In genomic region chr1:27403931-27404330, GRCh38 we compare ENCODE assay signal across 12 cellular contexts. TPM values are rescaled to one million over a fixed set of nuclear protein-coding genes. Genes with fewer than 3 reads are reported as not detected.
DNase-seq lines count a peak whose midpoint lies in the region; ATAC-seq and TF ChIP-seq lines count a peak whose summit lies in the region.
"Had no signal": no experiment of that assay in that cellular context is flagged by ENCODE, and none has a peak within 500 bp of the region (broad histone marks: within the 10 kb centered on the region; RNA-seq: fewer than 3 reads in every experiment).

No MANE protein-coding gene starts in this region.

- no peak for TF ChIP-seq CTCF in heart left ventricle (IDR thresholded peaks at IDR 0.05)
- no peak for TF ChIP-seq CTCF in upper lobe of right lung (IDR thresholded peaks at IDR 0.05)

- no peak overlapping the region for H3K4me3 Mint-ChIP-seq in central memory CD8-positive, alpha-beta T cell
- peak overlapping the region in 8 of 10 donors; percentile 26 to 70 (median 50) for H3K4me3 Mint-ChIP-seq in naive thymus-derived CD8-positive, alpha-beta T cell

- POLR2A ChIA-PET in naive thymus-derived CD8-positive, alpha-beta T cell (lab: Charles Lee) = interaction anchor here (0.6 to 1.7 kb wide), 6 partner anchors 39 to 259 kb away, joined by 3 to 5 read pairs (median 4); partner anchors contain the start of gene WASF2

- H3K36me3 Mint-ChIP-seq in central memory CD8-positive, alpha-beta T cell (ENCODE audit: insufficient read depth) = peaks cover 25% of the 10 kb centered on the region
- H3K36me3 Mint-ChIP-seq in naive thymus-derived CD8-positive, alpha-beta T cell = peaks cover 0 to 20% (median 3%) of the 10 kb centered on the region in 3 donors

- H3K27ac ChIP-seq in heart left ventricle (peak overlapping the region; percentile 76 to 87 (median 85)), upper lobe of right lung (peak overlapping the region; percentile 75)
- H3K27ac ChIP-seq: C4-2B had no signal

- peaks cover 26% of the 10 kb centered on the region for H3K4me1 Mint-ChIP-seq in central memory CD8-positive, alpha-beta T cell
- H3K4me1 Mint-ChIP-seq in naive thymus-derived CD8-positive, alpha-beta T cell = peaks cover 14 to 56% (median 27%) of the 10 kb centered on the region in 4 donors

- H3K36me3 ChIP-seq in heart left ventricle (peaks cover 0 to 30% (median 24%) of the 10 kb centered on the region in 9 donors), upper lobe of right lung (peaks cover 30% of the 10 kb centered on the region)

- ATAC-seq in heart left ventricle (peak in 1 of 4 donors; percentile 3), upper lobe of right lung (no peak), GM21390 (IDR thresholded peaks at IDR 0.05; ENCODE audit: unreplicated experiment) (no peak)
- ATAC-seq in central memory CD8-positive, alpha-beta T cell (replicated peaks; ENCODE audit: extremely low read depth, poor library complexity, severe bottlenecking) = no peak
- ATAC-seq in naive thymus-derived CD8-positive, alpha-beta T cell = no peak

- no peak for TF ChIP-seq POLR2A in heart left ventricle (IDR thresholded peaks at IDR 0.05)

- H3K9me3 ChIP-seq in heart left ventricle = no peaks in the 10 kb centered on the region
- no peaks in the 10 kb centered on the region for H3K9me3 ChIP-seq in upper lobe of right lung

- no peak for DNase-seq in heart left ventricle
- DNase-seq in cardiac septum (ENCODE audit: low spot score) = no peak
- DNase-seq in central memory CD8-positive, alpha-beta T cell (ENCODE audit: low spot score in 2 of 2) = no peak
- DNase-seq in naive thymus-derived CD8-positive, alpha-beta T cell = no peak
- no peak for DNase-seq in upper lobe of right lung
- DNase-seq in anterior cingulate cortex (lab: John Stamatoyannopoulos, UW) = no peak
- no peak for DNase-seq in UCSD-AML1 (lab: John Stamatoyannopoulos, UW; ENCODE audit: unreplicated experiment)
- DNase-seq: cerebellar nuclear complex, GOT3, NCI-H526 had no signal

- peak overlapping the region; percentile 29 for H3K27ac Mint-ChIP-seq in central memory CD8-positive, alpha-beta T cell (ENCODE audit: low read depth)
- peak overlapping the region; percentile 74 to 93 (median 89) for H3K27ac Mint-ChIP-seq in naive thymus-derived CD8-positive, alpha-beta T cell

- H3K27me3 Mint-ChIP-seq in central memory CD8-positive, alpha-beta T cell = no peaks in the 10 kb centered on the region
- no peaks in the 10 kb centered on the region for H3K27me3 Mint-ChIP-seq in naive thymus-derived CD8-positive, alpha-beta T cell

- intact Hi-C loops in heart left ventricle (cut with DNase I) (loop anchor here in 9 of 10 donors (2.0 to 10.0 kb wide), 7 partner anchors 121 to 261 kb away; partner anchors contain the start of gene AHDC1 (in 6 of the 9)), cardiac septum (cut with DNase I) (loop anchor here (2.0 kb wide), 1 partner anchor 151 kb away; no protein-coding TSS in a partner anchor), upper lobe of right lung (cut with DNase I) (no loop called here)

- no peak overlapping the region for H3K4me3 ChIP-seq in heart left ventricle
- H3K4me3 ChIP-seq in upper lobe of right lung = no peak overlapping the region

- H3K4me1 ChIP-seq in heart left ventricle (peaks cover 27 to 85% (median 74%) of the 10 kb centered on the region in 12 donors), upper lobe of right lung (peaks cover 54% of the 10 kb centered on the region)

- H3K27me3 ChIP-seq in heart left ventricle (no peaks in the 10 kb centered on the region), upper lobe of right lung (no peaks in the 10 kb centered on the region)

- no peaks in the 10 kb centered on the region for H3K9me3 Mint-ChIP-seq in central memory CD8-positive, alpha-beta T cell
- no peaks in the 10 kb centered on the region for H3K9me3 Mint-ChIP-seq in naive thymus-derived CD8-positive, alpha-beta T cell

RNA-seq across cellular contexts. Expression of gene GPR3, which starts 11.5 kb away (rescaled TPM):
- total RNA-seq in heart left ventricle (1 to 10 TPM in 2 of 9 donors, under 1 TPM in 6, not detected in 1; 0.28 to 2.4 (median 0.53) TPM), cardiac septum (2.3 TPM), upper lobe of right lung (0.90 TPM)
- 1 to 10 TPM in 1 of 2 donors, under 1 TPM in 1; 0.11 to 3.7 TPM for polyA plus RNA-seq in heart left ventricle
- not detected for total RNA-seq in naive thymus-derived CD8-positive, alpha-beta T cell
- under 1 TPM in 2 of 3 donors, not detected in 1; 0.10 to 0.28 TPM for polyA plus RNA-seq in naive thymus-derived CD8-positive, alpha-beta T cell

RNA-seq across cellular contexts. Expression of gene CD164L2, which starts 20.8 kb away (rescaled TPM):
- total RNA-seq in heart left ventricle (not detected), cardiac septum (not detected), upper lobe of right lung (1.2 TPM)
- not detected for polyA plus RNA-seq in heart left ventricle
- total RNA-seq in naive thymus-derived CD8-positive, alpha-beta T cell = not detected
- under 1 TPM in 1 of 3 donors, not detected in 2; 0.17 TPM for polyA plus RNA-seq in naive thymus-derived CD8-positive, alpha-beta T cell

RNA-seq across cellular contexts. Expression of gene FCN3, which starts 29.3 kb away (rescaled TPM):
- total RNA-seq in heart left ventricle = 100 to 1,000 TPM in 1 of 9 donors, 10 to 100 TPM in 5, 1 to 10 TPM in 3; 2.4 to 112 (median 31.9) TPM
- polyA plus RNA-seq in heart left ventricle = 100 to 1,000 TPM in 1 of 2 donors, 10 to 100 TPM in 1; 60.8 to 141 TPM
- 32.2 TPM for total RNA-seq in cardiac septum
- total RNA-seq in naive thymus-derived CD8-positive, alpha-beta T cell = not detected
- polyA plus RNA-seq in naive thymus-derived CD8-positive, alpha-beta T cell = not detected
- 826 TPM for total RNA-seq in upper lobe of right lung

RNA-seq across cellular contexts. Expression of gene MAP3K6, which starts 37.2 kb away (rescaled TPM):
- 10 to 100 TPM; 21.1 to 77.0 (median 36.5) TPM for total RNA-seq in heart left ventricle
- 10 to 100 TPM; 48.6 to 64.3 TPM for polyA plus RNA-seq in heart left ventricle
- total RNA-seq in cardiac septum = 53.1 TPM
- total RNA-seq in naive thymus-derived CD8-positive, alpha-beta T cell = 10 to 100 TPM; 10.1 to 11.6 TPM
- polyA plus RNA-seq in naive thymus-derived CD8-positive, alpha-beta T cell = 1 to 10 TPM; 1.7 to 6.0 (median 3.0) TPM
- total RNA-seq in upper lobe of right lung = 144 TPM
